8 cellular contexts compared by ENCODE assay signal in the genomic region with DNA sequence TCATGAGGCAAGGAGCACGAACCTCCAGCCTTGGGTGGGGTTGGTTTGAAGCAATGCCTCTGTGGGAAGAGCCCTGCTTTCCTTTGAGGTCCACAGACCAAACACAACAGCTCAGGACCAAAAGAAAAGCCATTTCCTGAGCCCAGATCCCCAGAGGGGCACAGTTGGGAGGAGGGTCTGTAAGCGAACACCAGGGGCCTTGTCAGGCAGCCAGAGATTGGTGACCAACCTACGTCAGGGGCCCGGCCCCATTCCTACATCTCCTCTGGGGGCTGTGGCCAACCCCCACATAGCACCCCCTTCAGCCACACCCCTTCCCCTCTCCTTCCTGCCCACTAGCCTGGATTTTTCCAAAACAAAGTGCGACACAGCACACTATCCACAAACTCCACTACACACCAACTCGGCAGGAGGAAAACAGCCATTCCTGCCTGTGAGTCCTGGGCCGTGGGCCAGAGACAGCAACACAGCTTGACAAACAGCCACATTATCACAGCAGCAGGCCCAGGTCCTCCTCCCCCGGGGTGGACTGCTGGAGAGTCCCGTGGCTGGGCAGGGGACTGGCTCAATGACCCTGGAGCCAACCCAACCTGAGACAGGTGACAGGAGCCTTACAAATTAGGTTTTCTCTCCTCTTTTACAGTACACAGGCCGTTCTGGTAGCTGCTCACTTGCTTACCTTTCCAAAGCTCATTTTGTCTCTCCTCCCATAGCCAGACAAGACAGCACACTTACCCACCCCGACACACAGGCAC.
DNase-seq lines count a peak whose midpoint lies in the region; ATAC-seq and TF ChIP-seq lines count a peak whose summit lies in the region.

No MANE protein-coding gene starts in this region.

- no peak overlapping the region for H3K4me3 Mint-ChIP-seq in endodermal cell

- 84 to 86% methylated on average over 4 to 11 of the region's 11 CpGs for WGBS in endodermal cell (ENCODE audit: insufficient coverage in 1 of 2, insufficient read length in 1 of 2), 2 experiments

- no peak for TF ChIP-seq POLR2A in vagina (IDR thresholded peaks at IDR 0.05)

- no peaks in the 10 kb centered on the region for H3K36me3 ChIP-seq in vagina
- H3K36me3 ChIP-seq in endodermal cell (ENCODE audit: control insufficient read depth, insufficient read depth, low read length), result no peaks in the 10 kb centered on the region

- TF ChIP-seq CTCF in vagina (IDR thresholded peaks at IDR 0.05) (no peak), endodermal cell (conservative IDR thresholded peaks at IDR 0.05) (no peak)

- H3K36me3 Mint-ChIP-seq in endodermal cell (ENCODE audit: low read depth), result no peaks in the 10 kb centered on the region

- no peak overlapping the region for H3K9ac ChIP-seq in endodermal cell (ENCODE audit: extremely low read depth, low read length, poor library complexity, severe bottlenecking)

- intact Hi-C loops in Right ventricle myocardium inferior (cut with DNase I), result loop anchor here (2.0 to 5.0 kb wide), 4 partner anchors 17 to 83 kb away; no protein-coding TSS in a partner anchor
- intact Hi-C loops in vagina (cut with DNase I), result loop anchor here (5.0 kb wide), 1 partner anchor 38 kb away; no protein-coding TSS in a partner anchor

- ATAC-seq in Right ventricle myocardium inferior, result peak; percentile 45
- ATAC-seq in GM19328 (IDR thresholded peaks at IDR 0.05; ENCODE audit: unreplicated experiment), result no peak

- H3K4me1 ChIP-seq in vagina, result peaks cover 100% of the 10 kb centered on the region
- H3K4me1 ChIP-seq in endodermal cell (ENCODE audit: control insufficient read depth, insufficient read depth, low read length), result peaks cover 3% of the 10 kb centered on the region

- peaks cover 19% of the 10 kb centered on the region for H3K4me1 Mint-ChIP-seq in endodermal cell

- H3K27me3 ChIP-seq in vagina (no peaks in the 10 kb centered on the region), endodermal cell (ENCODE audit: control insufficient read depth, insufficient read depth, low read length, poor library complexity, severe bottlenecking) (no peaks in the 10 kb centered on the region)

- H3K9me3 Mint-ChIP-seq in endodermal cell, result no peaks in the 10 kb centered on the region

- H3K4me3 ChIP-seq in vagina (no peak overlapping the region), endodermal cell (ENCODE audit: low read length) (no peak overlapping the region)

- DNase-seq in NCI-H2081 (lab: John Stamatoyannopoulos, UW) (peak; percentile 27 to 71), NCI-H2081 treated with DMSO at 0.1 percent for 48 hours (lab: John Stamatoyannopoulos, UW) (no peak), Right ventricle myocardium inferior (ENCODE audit: missing footprints) (peak; percentile 90), nucleus accumbens (lab: John Stamatoyannopoulos, UW) (peak in 40 of 56 donors; percentile 18 to 80 (median 40)), vagina (ENCODE audit: extremely low spot score in 2 of 2) (no peak), NAMALWA (ENCODE audit: low spot score) (no peak), endodermal cell (no peak)

- H3K9me3 ChIP-seq in vagina (no peaks in the 10 kb centered on the region), endodermal cell (ENCODE audit: control insufficient read depth, low read length) (no peaks in the 10 kb centered on the region)

- H3K27me3 Mint-ChIP-seq in endodermal cell (ENCODE audit: insufficient read depth), result no peaks in the 10 kb centered on the region

- peak overlapping the region; percentile 91 for H3K27ac ChIP-seq in vagina
- H3K27ac ChIP-seq in endodermal cell (ENCODE audit: low read depth, low read length), result no peak overlapping the region

- H3K27ac Mint-ChIP-seq in endodermal cell, result no peak overlapping the region

Comparison
In these comparisons a context has a peak if more than half of its experiments do, and no peak if none do; other contexts are left out.
1. DNase-seq: peak in NCI-H2081 (2 of 2), Right ventricle myocardium inferior (single experiment) and nucleus accumbens (40 of 56); none in NCI-H2081 treated with DMSO at 0.1 percent for 48 hours (single experiment), vagina (0 of 2), NAMALWA (single experiment) and endodermal cell (single experiment).